23 cellular contexts compared by ENCODE assay signal in the genomic region with DNA sequence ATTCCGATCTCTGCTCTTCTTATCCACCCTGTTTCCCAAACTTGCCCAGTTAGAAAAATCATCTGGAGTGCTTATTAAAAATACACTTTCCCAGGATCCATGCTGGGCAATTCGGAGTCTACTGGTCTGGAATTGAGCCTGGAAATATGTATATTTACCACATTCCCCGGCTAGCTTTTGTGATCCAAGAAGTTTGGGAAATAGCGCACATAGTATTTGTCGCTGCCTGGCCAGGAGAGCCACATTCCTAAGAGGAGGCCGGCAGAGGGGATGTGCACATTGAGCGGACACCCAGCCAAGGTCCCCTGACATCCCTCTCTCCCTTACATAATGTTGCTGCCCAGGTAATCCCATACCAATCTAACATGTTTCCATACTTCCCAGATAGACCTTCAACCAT.
"Had no signal": no experiment of that assay in that cellular context is flagged by ENCODE, and none has a peak within 500 bp of the region (broad histone marks: within the 10 kb centered on the region; RNA-seq: fewer than 3 reads in every experiment).

No MANE protein-coding gene starts in this region.

- H3K9me3 ChIP-seq: colonic mucosa, gastrocnemius medialis had no signal

- ATAC-seq: effector memory CD8-positive, alpha-beta T cell; esophagus mucosa; gastrocnemius medialis; heart right ventricle; left cardiac atrium; left lung; left ventricle myocardium superior; lower lobe of right lung; mucosa of descending colon had no signal

- H3K36me3 ChIP-seq: colonic mucosa, esophagus squamous epithelium, gastrocnemius medialis, heart right ventricle, left lung, lower lobe of right lung had no signal

- H3K27me3 ChIP-seq: colonic mucosa had no signal

- H3K4me3 ChIP-seq: colonic mucosa, esophagus squamous epithelium, gastrocnemius medialis, heart right ventricle, left lung, lower lobe of right lung, mucosa of descending colon had no signal

- H3K4me1 ChIP-seq: colonic mucosa, gastrocnemius medialis, left lung had no signal

- H3K27ac ChIP-seq: colonic mucosa, epithelial cell of prostate, esophagus squamous epithelium, gastrocnemius medialis, heart right ventricle, left lung, lower lobe of right lung had no signal

- DNase-seq: colonic mucosa; cortex of kidney; effector CD8-positive, alpha-beta T cell; effector memory CD8-positive, alpha-beta T cell; endodermal cell; erythroblast; esophagus squamous epithelium; foreskin fibroblast; foreskin melanocyte; gastrocnemius medialis; glutamatergic neuron; head of caudate nucleus; heart right ventricle; hippocampal formation; left cardiac atrium; left lung; left ventricle myocardium superior; lower lobe of right lung; mesenchymal stem cell; mucosa of descending colon; naive B cell had no signal
